ENCODE assay signal across 15 cellular contexts in genomic region chr2:25854613-25855012, GRCh38.
"Had no signal": no experiment of that assay in that cellular context is flagged by ENCODE, and none has a peak within 500 bp of the region (broad histone marks: within the 10 kb centered on the region; RNA-seq: fewer than 3 reads in every experiment).

No MANE protein-coding gene starts in this region.

- H3K36me3 Mint-ChIP-seq: natural killer cell had no signal

- H3K27me3 ChIP-seq: colonic mucosa, esophagus muscularis mucosa, left lung had no signal

- H3K4me3 Mint-ChIP-seq: activated naive CD4-positive, alpha-beta T cell treated with anti-CD3 and anti-CD28 coated beads, Interleukin-2, amount 10 ng/mL, durations not matched to agents 7 days and 5 days; natural killer cell had no signal

- H3K9me3 Mint-ChIP-seq: activated naive CD4-positive, alpha-beta T cell treated with anti-CD3 and anti-CD28 coated beads, Interleukin-2, amount 10 ng/mL, durations not matched to agents 7 days and 5 days; natural killer cell had no signal

- H3K27me3 Mint-ChIP-seq: activated naive CD4-positive, alpha-beta T cell treated with anti-CD3 and anti-CD28 coated beads, Interleukin-2, amount 10 ng/mL, durations not matched to agents 7 days and 5 days had no signal

- H3K9me3 ChIP-seq: colonic mucosa, esophagus muscularis mucosa, left lung, thoracic aorta had no signal

- H3K27ac Mint-ChIP-seq: activated naive CD4-positive, alpha-beta T cell treated with anti-CD3 and anti-CD28 coated beads, Interleukin-2, amount 10 ng/mL, durations not matched to agents 7 days and 5 days had no signal

- H3K4me1 ChIP-seq: colonic mucosa had no signal

- H3K4me3 ChIP-seq: colonic mucosa, esophagus muscularis mucosa, left lung, skin epidermis, thoracic aorta had no signal

- DNase-seq: activated CD4-positive, alpha-beta T cell treated with anti-CD3 and anti-CD28 coated beads, Interleukin-2, amount 50 U/mL, for 1 hour; activated CD4-positive, CD25-positive, alpha-beta regulatory T cell; activated naive CD4-positive, alpha-beta T cell treated with anti-CD3 and anti-CD28 coated beads, Interleukin-2, amount 10 ng/mL, durations not matched to agents 7 days and 5 days; activated T-cell treated with anti-CD3 and anti-CD28 coated beads for 4 hours; caudate nucleus; colonic mucosa; hippocampal formation; left lung; natural killer cell; posterior cingulate gyrus; stimulated activated CD4-positive, alpha-beta T cell treated with anti-CD3 and anti-CD28 coated beads, Interleukin-4, amount 100 ng/mL, for 24 hours; T-helper 2 cell had no signal

- H3K27ac ChIP-seq: colonic mucosa, esophagus muscularis mucosa, left lung, skin epidermis, thoracic aorta had no signal

- H3K36me3 ChIP-seq: colonic mucosa, left lung, thoracic aorta had no signal

- ATAC-seq: left lung, natural killer cell had no signal
